10 cellular contexts compared by ENCODE assay signal in the genomic region with DNA sequence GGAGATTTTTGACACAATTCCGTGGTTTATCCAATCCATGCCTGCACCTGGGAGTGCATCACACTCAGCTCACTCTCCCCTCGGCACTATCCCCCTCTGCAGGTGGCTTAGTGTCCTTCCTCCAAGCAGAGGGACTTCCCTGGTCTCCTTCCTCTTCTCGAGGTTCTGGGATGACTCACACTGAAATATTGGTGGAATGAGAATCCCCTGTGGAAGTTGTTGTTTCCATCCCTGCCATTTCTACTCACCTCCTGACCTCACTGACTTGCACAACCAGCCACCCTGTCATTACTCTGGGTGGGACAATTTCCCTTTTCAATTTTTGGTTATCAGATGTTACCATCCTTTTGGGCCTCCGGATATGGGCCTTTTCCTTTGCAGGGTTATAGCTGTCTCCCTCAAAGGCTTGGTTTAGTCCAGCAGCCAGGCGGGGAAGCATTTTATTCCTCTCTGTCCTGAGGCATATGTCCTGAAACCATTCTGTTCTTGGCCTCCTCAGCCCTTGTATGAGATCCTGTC. TPM values are rescaled to one million over a fixed set of nuclear protein-coding genes. Genes with fewer than 3 reads are reported as not detected.
A peak's percentile ranks its signal among the peaks of the same experiment; 100 is the strongest.
DNase-seq lines count a peak whose midpoint lies in the region; ATAC-seq and TF ChIP-seq lines count a peak whose summit lies in the region.
"Had no signal": no experiment of that assay in that cellular context is flagged by ENCODE, and none has a peak within 500 bp of the region (broad histone marks: within the 10 kb centered on the region; RNA-seq: fewer than 3 reads in every experiment).

No MANE protein-coding gene starts in this region.

- no peaks in the 10 kb centered on the region for H3K27me3 ChIP-seq in upper lobe of left lung

- peak overlapping the region; percentile 64 for H3K27ac Mint-ChIP-seq in HFFc6
- H3K27ac Mint-ChIP-seq in activated CD8-positive, alpha-beta T cell treated with anti-CD3 and anti-CD28 coated beads for 36 hours = no peak overlapping the region
- H3K27ac Mint-ChIP-seq: activated T-cell treated with anti-CD3 and anti-CD28 coated beads, Interleukin-2, amount 50 U/mL, for 72 hours; natural killer cell had no signal

- POLR2A ChIA-PET in activated CD8-positive, alpha-beta T cell treated with anti-CD3 and anti-CD28 coated beads for 36 hours (lab: Charles Lee) = interaction anchor here (0.6 kb wide), 1 partner anchor 236 kb away, joined by 3 read pairs; no protein-coding TSS in a partner anchor

- peak; percentile 70 for DNase-seq in HFFc6
- peak; percentile 77 for DNase-seq in astrocyte of the hippocampus (ENCODE audit: low read depth, low spot score)
- DNase-seq in hepatic stellate cell (ENCODE audit: low spot score) = peak; percentile 56
- DNase-seq in upper lobe of left lung = no peak
- DNase-seq in amygdala (lab: John Stamatoyannopoulos, UW) = no peak
- DNase-seq in activated naive CD4-positive, alpha-beta T cell treated with anti-CD3 and anti-CD28 coated beads, Interleukin-2, amount 50 U/mL, for 16 hours = no peak
- no peak for DNase-seq in activated CD8-positive, alpha-beta T cell treated with anti-CD3 and anti-CD28 coated beads for 36 hours
- DNase-seq: activated T-cell treated with anti-CD3 and anti-CD28 coated beads, Interleukin-2, amount 50 U/mL, for 72 hours; erythroblast; natural killer cell had no signal

- 39 to 48% methylated on average over 5 of the region's 5 CpGs for WGBS in upper lobe of left lung, 2 donors

- no peaks in the 10 kb centered on the region for H3K36me3 ChIP-seq in upper lobe of left lung

- peaks cover 17 to 24% (median 24%) of the 10 kb centered on the region in 4 donors for H3K4me1 ChIP-seq in upper lobe of left lung

- TF ChIP-seq EP300 in upper lobe of left lung (IDR thresholded peaks at IDR 0.05) = peak in 1 of 4 donors; percentile 15

- intact Hi-C loops in activated CD8-positive, alpha-beta T cell treated with anti-CD3 and anti-CD28 coated beads for 36 hours (cut with micrococcal nuclease) = no loop called here

- no peaks in the 10 kb centered on the region for H3K9me3 ChIP-seq in upper lobe of left lung

- TF ChIP-seq POLR2A in upper lobe of left lung (IDR thresholded peaks at IDR 0.05) = no peak

- H3K4me3 Mint-ChIP-seq in HFFc6 = peak overlapping the region; percentile 25; the same call in 1 of the 2 replicates
- no peak overlapping the region for H3K4me3 Mint-ChIP-seq in activated CD8-positive, alpha-beta T cell treated with anti-CD3 and anti-CD28 coated beads for 36 hours
- H3K4me3 Mint-ChIP-seq: activated T-cell treated with anti-CD3 and anti-CD28 coated beads, Interleukin-2, amount 50 U/mL, for 72 hours; natural killer cell had no signal

- no peak overlapping the region for H3K4me3 ChIP-seq in upper lobe of left lung

- ATAC-seq in upper lobe of left lung (ENCODE audit: low FRiP score in 2 of 2) = peak; percentile 56 to 66
- ATAC-seq in activated CD8-positive, alpha-beta T cell treated with anti-CD3 and anti-CD28 coated beads for 36 hours = no peak
- ATAC-seq: activated T-cell treated with anti-CD3 and anti-CD28 coated beads, Interleukin-2, amount 50 U/mL, for 72 hours; natural killer cell had no signal

- no peaks in the 10 kb centered on the region; the same call in 1 of the 2 replicates for H3K27me3 Mint-ChIP-seq in HFFc6 (ENCODE audit: insufficient read depth)
- H3K27me3 Mint-ChIP-seq in activated CD8-positive, alpha-beta T cell treated with anti-CD3 and anti-CD28 coated beads for 36 hours = no peaks in the 10 kb centered on the region

- H3K27ac ChIP-seq in upper lobe of left lung = peak overlapping the region; percentile 12 to 44 (median 30)

- no peaks in the 10 kb centered on the region for H3K9me3 Mint-ChIP-seq in HFFc6
- H3K9me3 Mint-ChIP-seq in activated CD8-positive, alpha-beta T cell treated with anti-CD3 and anti-CD28 coated beads for 36 hours = no peaks in the 10 kb centered on the region
- H3K9me3 Mint-ChIP-seq: activated T-cell treated with anti-CD3 and anti-CD28 coated beads, Interleukin-2, amount 50 U/mL, for 72 hours had no signal

- CTCF ChIA-PET in activated CD8-positive, alpha-beta T cell treated with anti-CD3 and anti-CD28 coated beads for 36 hours (lab: Charles Lee) = no interaction called here

- H3K36me3 Mint-ChIP-seq in HFFc6 (ENCODE audit: low read depth) = no peaks in the 10 kb centered on the region
- no peaks in the 10 kb centered on the region for H3K36me3 Mint-ChIP-seq in activated CD8-positive, alpha-beta T cell treated with anti-CD3 and anti-CD28 coated beads for 36 hours (ENCODE audit: low read depth)
- H3K36me3 Mint-ChIP-seq: natural killer cell had no signal

- TF ChIP-seq CTCF in HFFc6 (IDR thresholded peaks at IDR 0.05) (peak; percentile 66), upper lobe of left lung (IDR thresholded peaks at IDR 0.05) (no peak)
- no peak for TF ChIP-seq CTCF in activated CD8-positive, alpha-beta T cell treated with anti-CD3 and anti-CD28 coated beads for 36 hours (IDR thresholded peaks at IDR 0.05)

- peaks cover 58% of the 10 kb centered on the region for H3K4me1 Mint-ChIP-seq in HFFc6 (ENCODE audit: low read depth)
- no peaks in the 10 kb centered on the region for H3K4me1 Mint-ChIP-seq in activated CD8-positive, alpha-beta T cell treated with anti-CD3 and anti-CD28 coated beads for 36 hours (ENCODE audit: low read depth)
- H3K4me1 Mint-ChIP-seq: natural killer cell had no signal

RNA-seq across cellular contexts. Expression of gene PTPRM, which starts 59.9 kb away (rescaled TPM):
- total RNA-seq in HFFc6 (2021; fragmentation: NEBNext Ultra II Directional; extraction: Animal tissue kit (Norgen Biotek cat#: 25700)) = 10 to 100 TPM; 39.4 to 49.8 (median 43.8) TPM
- total RNA-seq in upper lobe of left lung = 100 to 1,000 TPM in 5 of 6 donors, 10 to 100 TPM in 1; 82.0 to 201 (median 154) TPM
- 1 to 10 TPM; 2.1 to 3.0 TPM for total RNA-seq in activated CD8-positive, alpha-beta T cell treated with anti-CD3 and anti-CD28 coated beads for 36 hours

Comparison
In these comparisons a context has a peak if more than half of its experiments do, and no peak if none do; other contexts are left out.
1. DNase-seq: peak in HFFc6 (single experiment), astrocyte of the hippocampus (single experiment) and hepatic stellate cell (single experiment); none in upper lobe of left lung (0 of 2), amygdala (0 of 56), activated naive CD4-positive, alpha-beta T cell treated with anti-CD3 and anti-CD28 coated beads, Interleukin-2, amount 50 U/mL, for 16 hours (single experiment) and activated CD8-positive, alpha-beta T cell treated with anti-CD3 and anti-CD28 coated beads for 36 hours (single experiment).
2. RNA of gene PTPRM, which starts 59.9 kb away (total RNA-seq): 82.0 to 201 TPM in upper lobe of left lung and 39.4 to 49.8 TPM in HFFc6; 2.1 to 3.0 TPM in activated CD8-positive, alpha-beta T cell treated with anti-CD3 and anti-CD28 coated beads for 36 hours; every median in the first group is over 10 times any median in the second.